In the genomic region with DNA sequence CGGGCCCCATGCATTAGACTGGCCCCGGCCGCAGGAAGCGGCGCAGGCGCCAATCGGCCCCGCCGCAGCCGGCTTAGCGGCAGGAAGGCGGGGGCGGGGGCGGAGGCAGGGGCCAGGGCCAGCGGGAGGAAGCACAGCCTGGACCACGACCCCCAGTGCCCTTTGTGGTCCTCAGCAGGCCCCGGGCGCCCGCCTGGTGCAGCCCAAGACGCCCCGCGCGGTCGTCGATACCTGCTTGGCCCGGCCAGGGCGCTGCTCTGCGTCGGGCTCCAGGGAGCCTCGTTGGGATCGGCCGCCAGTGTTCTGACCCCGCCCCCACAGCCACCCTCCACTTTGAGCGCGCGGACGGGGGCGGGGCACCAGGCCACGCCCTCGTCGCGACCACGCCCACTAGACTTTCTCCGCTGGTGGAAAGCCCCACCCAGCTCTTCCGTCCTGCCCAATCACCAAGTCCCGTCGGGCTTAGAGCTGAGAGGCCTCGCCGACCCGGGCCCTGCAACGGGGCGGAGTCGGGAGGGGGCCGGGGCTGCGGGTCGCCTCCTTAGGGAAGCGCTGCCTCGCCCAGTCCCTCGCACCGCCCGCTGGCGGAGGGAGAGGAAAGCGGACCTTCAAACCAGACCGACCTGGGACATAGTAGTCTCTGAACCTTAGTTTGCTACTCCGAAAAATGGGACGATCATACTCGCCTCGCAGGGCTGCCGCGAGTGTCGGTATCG, we compare ENCODE assay signal across 1 cellular context.
TF ChIP-seq lines count a peak whose summit lies in the region.

A gene with protein sequence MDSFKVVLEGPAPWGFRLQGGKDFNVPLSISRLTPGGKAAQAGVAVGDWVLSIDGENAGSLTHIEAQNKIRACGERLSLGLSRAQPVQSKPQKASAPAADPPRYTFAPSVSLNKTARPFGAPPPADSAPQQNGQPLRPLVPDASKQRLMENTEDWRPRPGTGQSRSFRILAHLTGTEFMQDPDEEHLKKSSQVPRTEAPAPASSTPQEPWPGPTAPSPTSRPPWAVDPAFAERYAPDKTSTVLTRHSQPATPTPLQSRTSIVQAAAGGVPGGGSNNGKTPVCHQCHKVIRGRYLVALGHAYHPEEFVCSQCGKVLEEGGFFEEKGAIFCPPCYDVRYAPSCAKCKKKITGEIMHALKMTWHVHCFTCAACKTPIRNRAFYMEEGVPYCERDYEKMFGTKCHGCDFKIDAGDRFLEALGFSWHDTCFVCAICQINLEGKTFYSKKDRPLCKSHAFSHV (minus strand): TSS at position 308 of the 716 bp plus-strand sequence. CDS start 1,092 bp downstream, outside the sequence.

TF ChIP-seq in GM12878, 131 proteins besides CTCF, POLR2A, EP300 and RAD21 (continued from another document and continues in another):
- no peak; the same call in 1 of the 2 replicates for TF ChIP-seq HDAC2 (IDR thresholded peaks at IDR 0.05)
- TF ChIP-seq KAT2A (conservative IDR thresholded peaks at IDR 0.05; ENCODE audit: control insufficient read depth, low read depth, low read length) = no peak
- TF ChIP-seq, protein P1, sequence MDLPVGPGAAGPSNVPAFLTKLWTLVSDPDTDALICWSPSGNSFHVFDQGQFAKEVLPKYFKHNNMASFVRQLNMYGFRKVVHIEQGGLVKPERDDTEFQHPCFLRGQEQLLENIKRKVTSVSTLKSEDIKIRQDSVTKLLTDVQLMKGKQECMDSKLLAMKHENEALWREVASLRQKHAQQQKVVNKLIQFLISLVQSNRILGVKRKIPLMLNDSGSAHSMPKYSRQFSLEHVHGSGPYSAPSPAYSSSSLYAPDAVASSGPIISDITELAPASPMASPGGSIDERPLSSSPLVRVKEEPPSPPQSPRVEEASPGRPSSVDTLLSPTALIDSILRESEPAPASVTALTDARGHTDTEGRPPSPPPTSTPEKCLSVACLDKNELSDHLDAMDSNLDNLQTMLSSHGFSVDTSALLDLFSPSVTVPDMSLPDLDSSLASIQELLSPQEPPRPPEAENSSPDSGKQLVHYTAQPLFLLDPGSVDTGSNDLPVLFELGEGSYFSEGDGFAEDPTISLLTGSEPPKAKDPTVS (IDR thresholded peaks at IDR 0.05; ENCODE audit: low read depth, low read length) = no peak
- no peak for TF ChIP-seq FOXM1 (IDR thresholded peaks at IDR 0.05; ENCODE audit: low read depth, low read length)
- TF ChIP-seq HDGF (IDR thresholded peaks at IDR 0.05) = peak; percentile 98
- TF ChIP-seq SIN3A (IDR thresholded peaks at IDR 0.05; ENCODE audit: low read depth, low read length) = no peak
- no peak for TF ChIP-seq MYB (IDR thresholded peaks at IDR 0.05; ENCODE audit: borderline replicate concordance, low read depth, low read length)
- TF ChIP-seq NBN (IDR thresholded peaks at IDR 0.05) = no peak
- peak; percentile 86; the same call in 1 of the 2 replicates for TF ChIP-seq GATAD2B (conservative IDR thresholded peaks at IDR 0.05; ENCODE audit: low read depth)
- no peak for TF ChIP-seq SMAD1 (IDR thresholded peaks at IDR 0.05; ENCODE audit: low read depth, partially characterized antibody)
- TF ChIP-seq, protein P2, sequence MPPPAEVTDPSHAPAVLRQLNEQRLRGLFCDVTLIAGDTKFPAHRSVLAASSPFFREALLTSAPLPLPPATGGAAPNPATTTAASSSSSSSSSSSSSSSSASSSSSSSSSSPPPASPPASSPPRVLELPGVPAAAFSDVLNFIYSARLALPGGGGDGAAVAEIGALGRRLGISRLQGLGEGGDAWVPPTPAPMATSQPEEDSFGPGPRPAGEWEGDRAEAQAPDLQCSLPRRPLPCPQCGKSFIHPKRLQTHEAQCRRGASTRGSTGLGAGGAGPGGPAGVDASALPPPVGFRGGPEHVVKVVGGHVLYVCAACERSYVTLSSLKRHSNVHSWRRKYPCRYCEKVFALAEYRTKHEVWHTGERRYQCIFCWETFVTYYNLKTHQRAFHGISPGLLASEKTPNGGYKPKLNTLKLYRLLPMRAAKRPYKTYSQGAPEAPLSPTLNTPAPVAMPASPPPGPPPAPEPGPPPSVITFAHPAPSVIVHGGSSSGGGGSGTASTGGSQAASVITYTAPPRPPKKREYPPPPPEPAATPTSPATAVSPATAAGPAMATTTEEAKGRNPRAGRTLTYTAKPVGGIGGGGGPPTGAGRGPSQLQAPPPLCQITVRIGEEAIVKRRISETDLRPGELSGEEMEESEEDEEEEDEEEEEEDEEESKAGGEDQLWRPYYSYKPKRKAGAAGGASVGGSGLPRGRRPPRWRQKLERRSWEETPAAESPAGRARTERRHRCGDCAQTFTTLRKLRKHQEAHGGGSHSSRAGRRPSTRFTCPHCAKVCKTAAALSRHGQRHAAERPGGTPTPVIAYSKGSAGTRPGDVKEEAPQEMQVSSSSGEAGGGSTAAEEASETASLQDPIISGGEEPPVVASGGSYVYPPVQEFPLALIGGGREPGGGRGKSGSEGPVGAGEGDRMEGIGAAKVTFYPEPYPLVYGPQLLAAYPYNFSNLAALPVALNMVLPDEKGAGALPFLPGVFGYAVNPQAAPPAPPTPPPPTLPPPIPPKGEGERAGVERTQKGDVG (CRISPR knock-in tag; IDR thresholded peaks at IDR 0.05) = no peak
- TF ChIP-seq WRNIP1 (IDR thresholded peaks at IDR 0.05; ENCODE audit: borderline replicate concordance, low read depth, low read length) = no peak
- TF ChIP-seq ZSCAN29 (IDR thresholded peaks at IDR 0.05) = no peak
- TF ChIP-seq, protein P3, sequence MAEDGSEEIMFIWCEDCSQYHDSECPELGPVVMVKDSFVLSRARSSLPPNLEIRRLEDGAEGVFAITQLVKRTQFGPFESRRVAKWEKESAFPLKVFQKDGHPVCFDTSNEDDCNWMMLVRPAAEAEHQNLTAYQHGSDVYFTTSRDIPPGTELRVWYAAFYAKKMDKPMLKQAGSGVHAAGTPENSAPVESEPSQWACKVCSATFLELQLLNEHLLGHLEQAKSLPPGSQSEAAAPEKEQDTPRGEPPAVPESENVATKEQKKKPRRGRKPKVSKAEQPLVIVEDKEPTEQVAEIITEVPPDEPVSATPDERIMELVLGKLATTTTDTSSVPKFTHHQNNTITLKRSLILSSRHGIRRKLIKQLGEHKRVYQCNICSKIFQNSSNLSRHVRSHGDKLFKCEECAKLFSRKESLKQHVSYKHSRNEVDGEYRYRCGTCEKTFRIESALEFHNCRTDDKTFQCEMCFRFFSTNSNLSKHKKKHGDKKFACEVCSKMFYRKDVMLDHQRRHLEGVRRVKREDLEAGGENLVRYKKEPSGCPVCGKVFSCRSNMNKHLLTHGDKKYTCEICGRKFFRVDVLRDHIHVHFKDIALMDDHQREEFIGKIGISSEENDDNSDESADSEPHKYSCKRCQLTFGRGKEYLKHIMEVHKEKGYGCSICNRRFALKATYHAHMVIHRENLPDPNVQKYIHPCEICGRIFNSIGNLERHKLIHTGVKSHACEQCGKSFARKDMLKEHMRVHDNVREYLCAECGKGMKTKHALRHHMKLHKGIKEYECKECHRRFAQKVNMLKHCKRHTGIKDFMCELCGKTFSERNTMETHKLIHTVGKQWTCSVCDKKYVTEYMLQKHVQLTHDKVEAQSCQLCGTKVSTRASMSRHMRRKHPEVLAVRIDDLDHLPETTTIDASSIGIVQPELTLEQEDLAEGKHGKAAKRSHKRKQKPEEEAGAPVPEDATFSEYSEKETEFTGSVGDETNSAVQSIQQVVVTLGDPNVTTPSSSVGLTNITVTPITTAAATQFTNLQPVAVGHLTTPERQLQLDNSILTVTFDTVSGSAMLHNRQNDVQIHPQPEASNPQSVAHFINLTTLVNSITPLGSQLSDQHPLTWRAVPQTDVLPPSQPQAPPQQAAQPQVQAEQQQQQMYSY (CRISPR knock-in tag; IDR thresholded peaks at IDR 0.05) = no peak
- TF ChIP-seq ESRRA (IDR thresholded peaks at IDR 0.05; ENCODE audit: low read length) = no peak
- TF ChIP-seq NR2C1 (IDR thresholded peaks at IDR 0.05) = no peak
- TF ChIP-seq, protein P4, sequence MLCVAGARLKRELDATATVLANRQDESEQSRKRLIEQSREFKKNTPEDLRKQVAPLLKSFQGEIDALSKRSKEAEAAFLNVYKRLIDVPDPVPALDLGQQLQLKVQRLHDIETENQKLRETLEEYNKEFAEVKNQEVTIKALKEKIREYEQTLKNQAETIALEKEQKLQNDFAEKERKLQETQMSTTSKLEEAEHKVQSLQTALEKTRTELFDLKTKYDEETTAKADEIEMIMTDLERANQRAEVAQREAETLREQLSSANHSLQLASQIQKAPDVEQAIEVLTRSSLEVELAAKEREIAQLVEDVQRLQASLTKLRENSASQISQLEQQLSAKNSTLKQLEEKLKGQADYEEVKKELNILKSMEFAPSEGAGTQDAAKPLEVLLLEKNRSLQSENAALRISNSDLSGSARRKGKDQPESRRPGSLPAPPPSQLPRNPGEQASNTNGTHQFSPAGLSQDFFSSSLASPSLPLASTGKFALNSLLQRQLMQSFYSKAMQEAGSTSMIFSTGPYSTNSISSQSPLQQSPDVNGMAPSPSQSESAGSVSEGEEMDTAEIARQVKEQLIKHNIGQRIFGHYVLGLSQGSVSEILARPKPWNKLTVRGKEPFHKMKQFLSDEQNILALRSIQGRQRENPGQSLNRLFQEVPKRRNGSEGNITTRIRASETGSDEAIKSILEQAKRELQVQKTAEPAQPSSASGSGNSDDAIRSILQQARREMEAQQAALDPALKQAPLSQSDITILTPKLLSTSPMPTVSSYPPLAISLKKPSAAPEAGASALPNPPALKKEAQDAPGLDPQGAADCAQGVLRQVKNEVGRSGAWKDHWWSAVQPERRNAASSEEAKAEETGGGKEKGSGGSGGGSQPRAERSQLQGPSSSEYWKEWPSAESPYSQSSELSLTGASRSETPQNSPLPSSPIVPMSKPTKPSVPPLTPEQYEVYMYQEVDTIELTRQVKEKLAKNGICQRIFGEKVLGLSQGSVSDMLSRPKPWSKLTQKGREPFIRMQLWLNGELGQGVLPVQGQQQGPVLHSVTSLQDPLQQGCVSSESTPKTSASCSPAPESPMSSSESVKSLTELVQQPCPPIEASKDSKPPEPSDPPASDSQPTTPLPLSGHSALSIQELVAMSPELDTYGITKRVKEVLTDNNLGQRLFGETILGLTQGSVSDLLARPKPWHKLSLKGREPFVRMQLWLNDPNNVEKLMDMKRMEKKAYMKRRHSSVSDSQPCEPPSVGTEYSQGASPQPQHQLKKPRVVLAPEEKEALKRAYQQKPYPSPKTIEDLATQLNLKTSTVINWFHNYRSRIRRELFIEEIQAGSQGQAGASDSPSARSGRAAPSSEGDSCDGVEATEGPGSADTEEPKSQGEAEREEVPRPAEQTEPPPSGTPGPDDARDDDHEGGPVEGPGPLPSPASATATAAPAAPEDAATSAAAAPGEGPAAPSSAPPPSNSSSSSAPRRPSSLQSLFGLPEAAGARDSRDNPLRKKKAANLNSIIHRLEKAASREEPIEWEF (IDR thresholded peaks at IDR 0.05; ENCODE audit: insufficient replicate concordance, low read depth, low read length) = no peak
- peak; percentile 69 for TF ChIP-seq CHD2 (IDR thresholded peaks at IDR 0.05; ENCODE audit: borderline replicate concordance, low read depth, low read length)
- TF ChIP-seq, protein P5, sequence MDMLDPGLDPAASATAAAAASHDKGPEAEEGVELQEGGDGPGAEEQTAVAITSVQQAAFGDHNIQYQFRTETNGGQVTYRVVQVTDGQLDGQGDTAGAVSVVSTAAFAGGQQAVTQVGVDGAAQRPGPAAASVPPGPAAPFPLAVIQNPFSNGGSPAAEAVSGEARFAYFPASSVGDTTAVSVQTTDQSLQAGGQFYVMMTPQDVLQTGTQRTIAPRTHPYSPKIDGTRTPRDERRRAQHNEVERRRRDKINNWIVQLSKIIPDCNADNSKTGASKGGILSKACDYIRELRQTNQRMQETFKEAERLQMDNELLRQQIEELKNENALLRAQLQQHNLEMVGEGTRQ (IDR thresholded peaks at IDR 0.05; ENCODE audit: borderline replicate concordance, low read depth, low read length) = no peak
- no peak for TF ChIP-seq ETV6 (conservative IDR thresholded peaks at IDR 0.05 in 1 of 2, IDR thresholded peaks at IDR 0.05 in 1 of 2; ENCODE audit: borderline replicate concordance in 1 of 2, low read depth in 1 of 2)
- TF ChIP-seq, protein P6, sequence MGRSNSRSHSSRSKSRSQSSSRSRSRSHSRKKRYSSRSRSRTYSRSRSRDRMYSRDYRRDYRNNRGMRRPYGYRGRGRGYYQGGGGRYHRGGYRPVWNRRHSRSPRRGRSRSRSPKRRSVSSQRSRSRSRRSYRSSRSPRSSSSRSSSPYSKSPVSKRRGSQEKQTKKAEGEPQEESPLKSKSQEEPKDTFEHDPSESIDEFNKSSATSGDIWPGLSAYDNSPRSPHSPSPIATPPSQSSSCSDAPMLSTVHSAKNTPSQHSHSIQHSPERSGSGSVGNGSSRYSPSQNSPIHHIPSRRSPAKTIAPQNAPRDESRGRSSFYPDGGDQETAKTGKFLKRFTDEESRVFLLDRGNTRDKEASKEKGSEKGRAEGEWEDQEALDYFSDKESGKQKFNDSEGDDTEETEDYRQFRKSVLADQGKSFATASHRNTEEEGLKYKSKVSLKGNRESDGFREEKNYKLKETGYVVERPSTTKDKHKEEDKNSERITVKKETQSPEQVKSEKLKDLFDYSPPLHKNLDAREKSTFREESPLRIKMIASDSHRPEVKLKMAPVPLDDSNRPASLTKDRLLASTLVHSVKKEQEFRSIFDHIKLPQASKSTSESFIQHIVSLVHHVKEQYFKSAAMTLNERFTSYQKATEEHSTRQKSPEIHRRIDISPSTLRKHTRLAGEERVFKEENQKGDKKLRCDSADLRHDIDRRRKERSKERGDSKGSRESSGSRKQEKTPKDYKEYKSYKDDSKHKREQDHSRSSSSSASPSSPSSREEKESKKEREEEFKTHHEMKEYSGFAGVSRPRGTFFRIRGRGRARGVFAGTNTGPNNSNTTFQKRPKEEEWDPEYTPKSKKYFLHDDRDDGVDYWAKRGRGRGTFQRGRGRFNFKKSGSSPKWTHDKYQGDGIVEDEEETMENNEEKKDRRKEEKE (IDR thresholded peaks at IDR 0.05) = no peak
- TF ChIP-seq, protein P7, sequence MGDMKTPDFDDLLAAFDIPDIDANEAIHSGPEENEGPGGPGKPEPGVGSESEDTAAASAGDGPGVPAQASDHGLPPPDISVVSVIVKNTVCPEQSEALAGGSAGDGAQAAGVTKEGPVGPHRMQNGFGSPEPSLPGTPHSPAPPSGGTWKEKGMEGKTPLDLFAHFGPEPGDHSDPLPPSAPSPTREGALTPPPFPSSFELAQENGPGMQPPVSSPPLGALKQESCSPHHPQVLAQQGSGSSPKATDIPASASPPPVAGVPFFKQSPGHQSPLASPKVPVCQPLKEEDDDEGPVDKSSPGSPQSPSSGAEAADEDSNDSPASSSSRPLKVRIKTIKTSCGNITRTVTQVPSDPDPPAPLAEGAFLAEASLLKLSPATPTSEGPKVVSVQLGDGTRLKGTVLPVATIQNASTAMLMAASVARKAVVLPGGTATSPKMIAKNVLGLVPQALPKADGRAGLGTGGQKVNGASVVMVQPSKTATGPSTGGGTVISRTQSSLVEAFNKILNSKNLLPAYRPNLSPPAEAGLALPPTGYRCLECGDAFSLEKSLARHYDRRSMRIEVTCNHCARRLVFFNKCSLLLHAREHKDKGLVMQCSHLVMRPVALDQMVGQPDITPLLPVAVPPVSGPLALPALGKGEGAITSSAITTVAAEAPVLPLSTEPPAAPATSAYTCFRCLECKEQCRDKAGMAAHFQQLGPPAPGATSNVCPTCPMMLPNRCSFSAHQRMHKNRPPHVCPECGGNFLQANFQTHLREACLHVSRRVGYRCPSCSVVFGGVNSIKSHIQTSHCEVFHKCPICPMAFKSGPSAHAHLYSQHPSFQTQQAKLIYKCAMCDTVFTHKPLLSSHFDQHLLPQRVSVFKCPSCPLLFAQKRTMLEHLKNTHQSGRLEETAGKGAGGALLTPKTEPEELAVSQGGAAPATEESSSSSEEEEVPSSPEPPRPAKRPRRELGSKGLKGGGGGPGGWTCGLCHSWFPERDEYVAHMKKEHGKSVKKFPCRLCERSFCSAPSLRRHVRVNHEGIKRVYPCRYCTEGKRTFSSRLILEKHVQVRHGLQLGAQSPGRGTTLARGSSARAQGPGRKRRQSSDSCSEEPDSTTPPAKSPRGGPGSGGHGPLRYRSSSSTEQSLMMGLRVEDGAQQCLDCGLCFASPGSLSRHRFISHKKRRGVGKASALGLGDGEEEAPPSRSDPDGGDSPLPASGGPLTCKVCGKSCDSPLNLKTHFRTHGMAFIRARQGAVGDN (IDR thresholded peaks at IDR 0.05) = no peak; the same call in 1 of the 2 replicates
- TF ChIP-seq ZNF217 (IDR thresholded peaks at IDR 0.05) = peak; percentile 92
- peak; percentile 90 for TF ChIP-seq DPF2 (IDR thresholded peaks at IDR 0.05)
- TF ChIP-seq FOXK2 (IDR thresholded peaks at IDR 0.05) = no peak
- TF ChIP-seq BACH1 (IDR thresholded peaks at IDR 0.05; ENCODE audit: borderline replicate concordance) = peak; percentile 78
- TF ChIP-seq KDM1A (IDR thresholded peaks at IDR 0.05; ENCODE audit: borderline replicate concordance) = peak; percentile 70; the same call in 1 of the 2 replicates
